25 cellular contexts compared by ENCODE assay signal in the genomic region with DNA sequence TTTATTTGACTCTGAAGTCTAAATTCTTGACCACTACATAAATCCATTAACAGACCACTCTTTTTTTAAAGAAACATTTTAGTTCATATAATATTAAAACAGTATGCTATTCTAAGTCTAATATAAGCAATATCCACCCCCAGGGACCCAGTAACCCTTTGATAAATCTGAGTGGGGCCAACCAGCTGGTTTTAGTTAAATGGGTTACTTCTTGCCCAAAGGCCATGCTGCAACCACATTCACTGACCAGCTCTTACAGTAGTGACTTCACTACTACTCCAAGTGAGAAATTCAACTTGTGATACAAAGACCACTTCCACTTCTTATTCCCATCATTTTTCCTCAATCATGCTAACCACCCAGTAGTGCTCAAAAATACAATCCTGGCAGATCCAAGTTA.
DNase-seq lines count a peak whose midpoint lies in the region; ATAC-seq and TF ChIP-seq lines count a peak whose summit lies in the region.
"Had no signal": no experiment of that assay in that cellular context is flagged by ENCODE, and none has a peak within 500 bp of the region (broad histone marks: within the 10 kb centered on the region; RNA-seq: fewer than 3 reads in every experiment).

No MANE protein-coding gene starts in this region.

- H3K36me3 Mint-ChIP-seq in activated naive CD8-positive, alpha-beta T cell, result peaks cover 6% of the 10 kb centered on the region
- H3K36me3 Mint-ChIP-seq in memory B cell, result peaks cover 38% of the 10 kb centered on the region

- peaks cover 29% of the 10 kb centered on the region for H3K4me1 Mint-ChIP-seq in activated naive CD8-positive, alpha-beta T cell (ENCODE audit: low read depth)
- H3K4me1 Mint-ChIP-seq in memory B cell, result peaks cover 8% of the 10 kb centered on the region

- DNase-seq in AG09319 (ENCODE audit: extremely low read depth, low read depth) (peak; percentile 30), AG10803 (ENCODE audit: low read depth) (peak; percentile 24), memory B cell (ENCODE audit: low spot score in 2 of 2) (no peak), NCI-H146 (lab: John Stamatoyannopoulos, UW) (no peak), hepatic stellate cell (ENCODE audit: low spot score) (no peak)
- DNase-seq: activated CD8-positive, alpha-beta memory T cell treated with anti-CD3 and anti-CD28 coated beads for 24 hours; activated T-cell treated with anti-CD3 and anti-CD28 coated beads, Interleukin-2, amount 50 U/mL, for 4 hours; CD4-positive, alpha-beta T cell; effector CD8-positive, alpha-beta T cell; left lung; naive B cell; NCI-H1092; NCI-H2029; NCI-H2227 treated with DMSO at 0.1 percent for 48 hours; NCI-H82; retina; small intestine; stimulated activated CD4-positive, alpha-beta T cell treated with anti-CD3 and anti-CD28 coated beads, Interleukin-2, amount 100 ng/mL, for 24 hours; T-helper 9 cell; testis had no signal

- ATAC-seq in memory B cell (ENCODE audit: low read depth) (no peak), HG02884 (IDR thresholded peaks at IDR 0.05; ENCODE audit: unreplicated experiment) (no peak)
- ATAC-seq: activated T-cell treated with anti-CD3 and anti-CD28 coated beads, Interleukin-2, amount 50 U/mL, for 4 hours; gastroesophageal sphincter had no signal

- TF ChIP-seq CTCF in AG09319 (IDR thresholded peaks at IDR 0.05; ENCODE audit: low read depth, low read length) (no peak), AG10803 (conservative IDR thresholded peaks at IDR 0.05; ENCODE audit: low read length) (no peak)

- no peak overlapping the region for H3K4me3 Mint-ChIP-seq in activated naive CD8-positive, alpha-beta T cell
- H3K4me3 Mint-ChIP-seq in memory B cell, result no peak overlapping the region
- H3K4me3 Mint-ChIP-seq: activated T-cell treated with anti-CD3 and anti-CD28 coated beads, Interleukin-2, amount 50 U/mL, for 4 hours; brain; CD4-positive, alpha-beta T cell; naive B cell had no signal

- peak overlapping the region; percentile 30 for H3K27ac Mint-ChIP-seq in activated naive CD8-positive, alpha-beta T cell
- H3K27ac Mint-ChIP-seq in memory B cell, result peak overlapping the region; percentile 39
- H3K27ac Mint-ChIP-seq: CD4-positive, alpha-beta T cell had no signal

- no peak overlapping the region for H3K4me3 ChIP-seq in AG10803 (ENCODE audit: low read length)
- H3K4me3 ChIP-seq: gastroesophageal sphincter, HAP-1, left lung, testis had no signal

- no peaks in the 10 kb centered on the region for H3K27me3 Mint-ChIP-seq in activated naive CD8-positive, alpha-beta T cell
- no peaks in the 10 kb centered on the region for H3K27me3 Mint-ChIP-seq in memory B cell
- H3K27me3 Mint-ChIP-seq: brain; CD4-positive, alpha-beta T cell; naive B cell had no signal

- H3K9me3 Mint-ChIP-seq in activated naive CD8-positive, alpha-beta T cell (ENCODE audit: low read depth), result no peaks in the 10 kb centered on the region
- H3K9me3 Mint-ChIP-seq in memory B cell, result no peaks in the 10 kb centered on the region
- H3K9me3 Mint-ChIP-seq: activated T-cell treated with anti-CD3 and anti-CD28 coated beads, Interleukin-2, amount 50 U/mL, for 4 hours; brain; CD4-positive, alpha-beta T cell; naive B cell had no signal

Comparison
In these comparisons a context has a peak if more than half of its experiments do, and no peak if none do; other contexts are left out.
1. DNase-seq: peak in AG09319 (single experiment) and AG10803 (single experiment); none in memory B cell (0 of 2), NCI-H146 (single experiment) and hepatic stellate cell (single experiment).